Comparison of ENCODE assay signal across 8 cellular contexts in the genomic region with DNA sequence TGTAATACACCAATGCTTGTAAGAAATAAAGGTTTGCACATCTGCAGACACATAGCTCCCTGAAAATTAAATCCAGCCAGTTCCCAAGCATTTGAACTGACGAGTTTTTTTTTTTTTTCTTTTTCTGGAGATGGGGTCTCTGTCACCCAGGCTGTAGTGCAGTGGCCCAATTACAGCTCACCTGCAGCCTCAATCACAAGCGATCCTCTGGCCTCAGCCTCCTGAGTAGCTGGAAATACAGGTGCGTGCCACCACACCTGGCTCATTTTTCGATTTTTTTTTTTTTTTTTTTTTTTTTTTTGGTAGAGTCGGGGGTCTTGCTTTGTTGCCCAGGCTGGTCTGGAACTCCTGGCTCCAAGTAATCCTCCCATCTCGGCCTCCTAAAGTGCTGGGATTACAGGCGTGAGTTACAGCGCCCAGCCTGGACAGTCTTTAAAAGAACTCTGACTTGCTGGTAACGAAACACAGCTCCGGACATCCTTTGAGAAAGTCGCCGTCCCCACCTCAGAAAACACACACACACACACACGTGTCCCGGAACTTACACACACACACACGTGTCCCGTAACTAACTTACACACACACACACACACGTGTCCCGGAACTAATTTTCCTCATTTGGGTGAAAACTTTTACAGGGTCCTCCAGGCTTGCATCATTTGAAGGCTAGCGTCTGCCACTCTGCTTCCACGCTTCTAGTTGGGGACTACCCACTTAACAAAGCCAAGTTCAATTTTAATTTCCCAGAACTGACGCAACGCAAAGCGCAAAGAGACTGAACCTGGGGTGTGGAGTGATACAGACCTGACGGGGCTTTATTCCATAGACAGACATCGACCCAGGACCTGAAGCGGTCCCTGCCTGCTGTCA. TPM values are rescaled to one million over a fixed set of nuclear protein-coding genes. Genes with fewer than 3 reads are reported as not detected.
DNase-seq lines count a peak whose midpoint lies in the region; ATAC-seq and TF ChIP-seq lines count a peak whose summit lies in the region.

No MANE protein-coding gene starts in this region.

- H3K79me2 ChIP-seq in DOHH2 (ENCODE audit: control insufficient read depth, low read length): peaks cover 46% of the 10 kb centered on the region
- H3K79me2 ChIP-seq in mesendoderm (ENCODE audit: control insufficient read depth, insufficient read depth, low read length): peaks cover 2% of the 10 kb centered on the region

- H3K9me2 ChIP-seq in DOHH2 (replicated peaks; ENCODE audit: control insufficient read depth, low read length): no peaks in the 10 kb centered on the region

- H4K20me1 ChIP-seq in DOHH2 (ENCODE audit: control insufficient read depth, insufficient read depth, low read depth, low read length): peaks cover 5% of the 10 kb centered on the region

- H3K4me1 ChIP-seq in DOHH2 (ENCODE audit: control insufficient read depth, low read length) (peaks cover 13% of the 10 kb centered on the region), mesendoderm (ENCODE audit: control insufficient read depth, low read depth, low read length) (no peaks in the 10 kb centered on the region), testis (no peaks in the 10 kb centered on the region)
- H3K4me1 ChIP-seq in effector memory CD4-positive, alpha-beta T cell (ENCODE audit: control insufficient read depth, insufficient read depth, low read length, poor library complexity, severe bottlenecking): peaks cover 11% of the 10 kb centered on the region

- H3K27ac ChIP-seq in DOHH2 (ENCODE audit: low read depth, low read length): peak overlapping the region; percentile 55
- peak overlapping the region; percentile 78 for H3K27ac ChIP-seq in effector memory CD4-positive, alpha-beta T cell (ENCODE audit: insufficient read depth, low read length, poor library complexity, severe bottlenecking)
- H3K27ac ChIP-seq in mesendoderm (ENCODE audit: low read depth, low read length): peak overlapping the region; percentile 9
- peak overlapping the region; percentile 16 to 63 for H3K27ac ChIP-seq in testis

- WGBS in mesendoderm (ENCODE audit: extremely low coverage, insufficient coverage, low lambda C conversion rate): no CpG with 5 or more reads among the region's 26 CpGs
- 21 to 22% methylated on average over 24 to 26 of the region's 26 CpGs for WGBS in testis, 2 donors

- TF ChIP-seq CTCF in DOHH2 (IDR thresholded peaks at IDR 0.05; ENCODE audit: low read depth, low read length, poor library complexity, severe bottlenecking): peak; percentile 23
- TF ChIP-seq CTCF in GM20000 (IDR thresholded peaks at IDR 0.05; ENCODE audit: extremely low read depth, missing control alignments): no peak
- no peak for TF ChIP-seq CTCF in testis (IDR thresholded peaks at IDR 0.05)

- H2AK5ac ChIP-seq in mesendoderm (ENCODE audit: low read length): no peak overlapping the region

- H2BK120ac ChIP-seq in mesendoderm (ENCODE audit: low read depth, low read length): no peak overlapping the region

- DNase-seq in GM20000 (ENCODE audit: low spot score): peak; percentile 53
- DNase-seq in SW480 (ENCODE audit: low spot score): peak; percentile 75
- DNase-seq in effector memory CD4-positive, alpha-beta T cell: peak in 2 of 3 donors; percentile 1 to 4
- DNase-seq in mesendoderm: peak; percentile 14
- DNase-seq in testis: no peak
- DNase-seq in NCI-H187 (lab: John Stamatoyannopoulos, UW): no peak

- peak overlapping the region; percentile 17 for H3K4ac ChIP-seq in mesendoderm (ENCODE audit: low read depth, low read length)

- no peak overlapping the region for H4K8ac ChIP-seq in mesendoderm (ENCODE audit: low read depth, low read length)

- H3K36me3 ChIP-seq in DOHH2 (ENCODE audit: control insufficient read depth, low read length): peaks cover 43% of the 10 kb centered on the region
- H3K36me3 ChIP-seq in effector memory CD4-positive, alpha-beta T cell (ENCODE audit: control insufficient read depth, insufficient read depth, low read length): no peaks in the 10 kb centered on the region
- peaks cover 2% of the 10 kb centered on the region for H3K36me3 ChIP-seq in mesendoderm (ENCODE audit: control insufficient read depth, insufficient read depth, low read length)
- H3K36me3 ChIP-seq in testis (ENCODE audit: low read depth, missing control alignments): no peaks in the 10 kb centered on the region

- intact Hi-C loops in testis (cut with DNase I; ENCODE audit: low total_unique reads): no loop called here

- peak; percentile 19 for ATAC-seq in HG03565 (IDR thresholded peaks at IDR 0.05; ENCODE audit: unreplicated experiment)

- H3K4me3 ChIP-seq in DOHH2 (ENCODE audit: low read length) (peak overlapping the region; percentile 88), mesendoderm (ENCODE audit: low read length) (peak overlapping the region; percentile 75), testis (peak overlapping the region; percentile 89 to 97)
- H3K4me3 ChIP-seq in effector memory CD4-positive, alpha-beta T cell (ENCODE audit: insufficient read depth, low read depth, low read length, poor library complexity, severe bottlenecking): peak overlapping the region; percentile 90

- H4K5ac ChIP-seq in mesendoderm (ENCODE audit: low read length): no peak overlapping the region

- no peak overlapping the region for H2BK15ac ChIP-seq in mesendoderm (replicated peaks; ENCODE audit: low read depth)

- no peak overlapping the region for H3K18ac ChIP-seq in mesendoderm (ENCODE audit: low read length)

- TF ChIP-seq POLR2A in testis (IDR thresholded peaks at IDR 0.05): no peak

- H3K9ac ChIP-seq in mesendoderm (ENCODE audit: low read length): peak overlapping the region; percentile 65

- H3K9me3 ChIP-seq in DOHH2 (ENCODE audit: control insufficient read depth, insufficient read depth, low read length) (no peaks in the 10 kb centered on the region), testis (no peaks in the 10 kb centered on the region)
- H3K9me3 ChIP-seq in effector memory CD4-positive, alpha-beta T cell (ENCODE audit: control insufficient read depth, low read length): no peaks in the 10 kb centered on the region

- no peak overlapping the region for H3K23ac ChIP-seq in mesendoderm (ENCODE audit: low read length)

- H3K27me3 ChIP-seq in DOHH2 (ENCODE audit: control insufficient read depth, low read length) (no peaks in the 10 kb centered on the region), mesendoderm (ENCODE audit: insufficient read depth, low read length, poor library complexity) (no peaks in the 10 kb centered on the region), testis (no peaks in the 10 kb centered on the region)
- no peaks in the 10 kb centered on the region for H3K27me3 ChIP-seq in effector memory CD4-positive, alpha-beta T cell (replicated peaks; ENCODE audit: control insufficient read depth, insufficient read depth, low read length, poor library complexity, severe bottlenecking)

- peak overlapping the region; percentile 85 for H3K56ac ChIP-seq in mesendoderm (ENCODE audit: low read length)

- H2BK5ac ChIP-seq in mesendoderm (ENCODE audit: low read length): no peak overlapping the region

- no peaks in the 10 kb centered on the region for H3F3A ChIP-seq in DOHH2 (ENCODE audit: control insufficient read depth, insufficient read depth)

- H3K4me2 ChIP-seq in DOHH2 (ENCODE audit: low read length): peak overlapping the region; percentile 82
- peak overlapping the region; percentile 79 for H3K4me2 ChIP-seq in mesendoderm (ENCODE audit: low read length)

- no peaks in the 10 kb centered on the region for H3K79me1 ChIP-seq in mesendoderm (ENCODE audit: low read length)

RNA-seq across cellular contexts. Expression of a gene that starts 18.6 kb away (rescaled TPM):
- not detected for polyA plus RNA-seq in mesendoderm (2013, experiment 1 of 2)
- polyA plus RNA-seq in mesendoderm (2013, experiment 2 of 2): not detected
- total RNA-seq in testis: not detected
- not detected for polyA plus RNA-seq in testis (ENCODE audit: insufficient read depth, low read depth, low replicate concordance)

Comparison
In these comparisons a context has a peak if more than half of its experiments do, and no peak if none do; other contexts are left out.
1. H3K27ac ChIP-seq: peak in every context shown above with its lines; median percentile 78 in effector memory CD4-positive, alpha-beta T cell; 55 in DOHH2; 40 in testis; 9 in mesendoderm.
2. DNase-seq: peak in GM20000 (single experiment), SW480 (single experiment), effector memory CD4-positive, alpha-beta T cell (2 of 3) and mesendoderm (single experiment); none in testis (single experiment) and NCI-H187 (0 of 2).
3. Peak in every context shown above with its lines, with median percentiles within 50 percentile points of each other: H3K4me3 ChIP-seq.